ENCODE assay signal across 9 cellular contexts in the genomic region with DNA sequence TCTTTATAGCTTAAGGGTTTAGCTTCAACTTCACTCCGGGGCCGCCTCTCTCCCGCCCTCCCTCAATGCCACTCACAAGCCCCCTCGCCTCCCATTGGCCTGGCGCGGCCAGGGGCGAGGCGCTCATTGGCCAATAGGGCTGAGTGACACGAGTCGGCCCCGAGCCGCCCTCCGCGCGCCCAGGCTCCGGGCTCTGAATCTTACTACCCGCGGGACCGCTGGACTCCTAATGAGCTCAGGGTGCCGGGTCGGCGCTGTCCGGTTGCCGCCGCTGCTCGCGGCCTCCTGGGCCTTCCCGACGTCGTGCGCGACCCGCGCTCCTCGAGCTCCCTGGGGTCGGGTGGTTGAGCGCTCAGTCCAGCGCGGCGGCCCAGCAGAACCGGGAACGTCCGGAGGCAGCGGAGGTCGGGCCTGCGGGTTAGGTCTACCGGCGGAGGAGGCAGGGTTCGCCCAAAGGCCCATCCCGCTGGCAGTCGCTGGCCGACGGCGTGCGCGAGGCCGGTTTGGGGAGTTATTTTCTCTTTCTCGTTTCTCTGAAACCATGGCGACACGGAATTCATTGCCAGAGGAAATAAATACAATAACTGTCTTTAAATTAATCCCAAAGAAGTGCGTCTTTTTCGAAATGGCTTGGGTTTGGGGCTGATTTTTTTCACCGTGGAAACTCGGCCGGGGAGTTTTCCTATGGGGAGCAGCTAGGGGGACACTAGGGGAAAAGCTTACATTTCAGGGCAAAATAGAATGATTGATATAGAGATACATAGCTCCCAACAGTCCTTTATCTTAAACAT. TPM values are rescaled to one million over a fixed set of nuclear protein-coding genes. Genes with fewer than 3 reads are reported as not detected.
DNase-seq lines count a peak whose midpoint lies in the region; ATAC-seq and TF ChIP-seq lines count a peak whose summit lies in the region.
"Had no signal": no experiment of that assay in that cellular context is flagged by ENCODE, and none has a peak within 500 bp of the region (broad histone marks: within the 10 kb centered on the region; RNA-seq: fewer than 3 reads in every experiment).

A gene with protein sequence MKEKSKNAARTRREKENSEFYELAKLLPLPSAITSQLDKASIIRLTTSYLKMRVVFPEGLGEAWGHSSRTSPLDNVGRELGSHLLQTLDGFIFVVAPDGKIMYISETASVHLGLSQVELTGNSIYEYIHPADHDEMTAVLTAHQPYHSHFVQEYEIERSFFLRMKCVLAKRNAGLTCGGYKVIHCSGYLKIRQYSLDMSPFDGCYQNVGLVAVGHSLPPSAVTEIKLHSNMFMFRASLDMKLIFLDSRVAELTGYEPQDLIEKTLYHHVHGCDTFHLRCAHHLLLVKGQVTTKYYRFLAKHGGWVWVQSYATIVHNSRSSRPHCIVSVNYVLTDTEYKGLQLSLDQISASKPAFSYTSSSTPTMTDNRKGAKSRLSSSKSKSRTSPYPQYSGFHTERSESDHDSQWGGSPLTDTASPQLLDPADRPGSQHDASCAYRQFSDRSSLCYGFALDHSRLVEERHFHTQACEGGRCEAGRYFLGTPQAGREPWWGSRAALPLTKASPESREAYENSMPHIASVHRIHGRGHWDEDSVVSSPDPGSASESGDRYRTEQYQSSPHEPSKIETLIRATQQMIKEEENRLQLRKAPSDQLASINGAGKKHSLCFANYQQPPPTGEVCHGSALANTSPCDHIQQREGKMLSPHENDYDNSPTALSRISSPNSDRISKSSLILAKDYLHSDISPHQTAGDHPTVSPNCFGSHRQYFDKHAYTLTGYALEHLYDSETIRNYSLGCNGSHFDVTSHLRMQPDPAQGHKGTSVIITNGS (minus strand): TSS at position 12 of the 791 bp plus-strand sequence. CDS start 1,453 bp downstream, outside the sequence.

- no peak for TF ChIP-seq EP300 in stomach (IDR thresholded peaks at IDR 0.05)

- WGBS in stomach, 5 donors, result 3 to 16% (median 13%) methylated on average over 43 to 65 of the region's 65 CpGs

- H3K4me2 ChIP-seq in BLaER1, result no peak within 1 kb of the TSS

- intact Hi-C loops in ascending aorta (cut with DNase I) (loop anchor here (5.0 to 10.0 kb wide), 3 partner anchors 42 to 1633 kb away; a partner anchor contains a TSS), stomach (cut with DNase I; ENCODE audit: low total_unique reads) (no loop called here)

- peaks cover 24% of the 10 kb centered on the region for H3K4me1 ChIP-seq in BLaER1
- peaks cover 0 to 4% of the 10 kb centered on the region in 2 donors for H3K4me1 ChIP-seq in ascending aorta
- H3K4me1 ChIP-seq in stomach, result peaks cover 11 to 45% (median 24%) of the 10 kb centered on the region in 4 donors

- DNase-seq in LHCN-M2 (ENCODE audit: low read depth), result peak; percentile 95
- DNase-seq in ascending aorta (ENCODE audit: low spot score in 2 of 2), result no peak
- peak; percentile 97 for DNase-seq in iPS-NIHi7 (ENCODE audit: extremely low spot score)
- DNase-seq in stomach, result no peak
- no peak for DNase-seq in dedifferentiated amniotic fluid mesenchymal stem cell (ENCODE audit: extremely low spot score)

- H3K4me3 ChIP-seq in BLaER1 (peak within 1 kb of the TSS; percentile 39; the same call in 1 of the 2 replicates), ascending aorta (peak within 1 kb of the TSS; percentile 11 to 41), stomach (peak within 1 kb of the TSS in 3 of 4 donors; percentile 20 to 45 (median 34))

- H3K27ac ChIP-seq in BLaER1 (no peak within 1 kb of the TSS), ascending aorta (no peak within 1 kb of the TSS), stomach (no peak within 1 kb of the TSS)

- H3K27me3 ChIP-seq in BLaER1 (peaks cover 78% of the 10 kb centered on the region), ascending aorta (peaks cover 68% of the 10 kb centered on the region), stomach (peaks cover 52 to 100% (median 97%) of the 10 kb centered on the region in 3 donors)

- no peaks in the 10 kb centered on the region for H3K36me3 ChIP-seq in BLaER1
- H3K36me3 ChIP-seq in ascending aorta, result no peaks in the 10 kb centered on the region
- H3K36me3 ChIP-seq in stomach, result no peaks in the 10 kb centered on the region

- TF ChIP-seq POLR2A in stomach (IDR thresholded peaks at IDR 0.05), result no peak

- TF ChIP-seq CTCF in ascending aorta (IDR thresholded peaks at IDR 0.05), result no peak
- TF ChIP-seq CTCF in stomach (IDR thresholded peaks at IDR 0.05), result no peak

- ATAC-seq in GM19351 (IDR thresholded peaks at IDR 0.05; ENCODE audit: unreplicated experiment) (peak; percentile 45), HG03135 (IDR thresholded peaks at IDR 0.05; ENCODE audit: unreplicated experiment) (no peak)

- H3K9me3 ChIP-seq in BLaER1, result peaks cover 53% of the 10 kb centered on the region
- H3K9me3 ChIP-seq in ascending aorta, result no peaks in the 10 kb centered on the region
- H3K9me3 ChIP-seq in stomach, result peaks cover 0 to 46% (median 10%) of the 10 kb centered on the region in 4 donors

- peaks cover 6% of the 10 kb centered on the region; the same call in 1 of the 2 replicates for H4K20me1 ChIP-seq in BLaER1

- H3K9ac ChIP-seq in BLaER1, result no peak within 1 kb of the TSS

RNA-seq across cellular contexts. Expression of the gene that starts here (rescaled TPM):
- total RNA-seq in LHCN-M2 (2014; rRNA removed), result 2.2 and 4.7 TPM in 2 replicates
- polyA plus RNA-seq in LHCN-M2 (2012), result 0.97 TPM
- total RNA-seq in ascending aorta, result not detected
- under 1 TPM in 1 of 5 donors, not detected in 4; 0.43 TPM for total RNA-seq in stomach
- not detected for polyA plus RNA-seq in stomach
- total RNA-seq: mononuclear cell had no signal

Comparison
In these comparisons a context has a peak if more than half of its experiments do, and no peak if none do; other contexts are left out.
1. DNase-seq: peak in LHCN-M2 (single experiment) and iPS-NIHi7 (single experiment); none in ascending aorta (0 of 2), stomach (single experiment) and dedifferentiated amniotic fluid mesenchymal stem cell (single experiment).
2. Peak in every context shown above with its lines, with median percentiles within 50 percentile points of each other: H3K4me3 ChIP-seq.